ENCODE assay signal across 13 cellular contexts in the genomic region with DNA sequence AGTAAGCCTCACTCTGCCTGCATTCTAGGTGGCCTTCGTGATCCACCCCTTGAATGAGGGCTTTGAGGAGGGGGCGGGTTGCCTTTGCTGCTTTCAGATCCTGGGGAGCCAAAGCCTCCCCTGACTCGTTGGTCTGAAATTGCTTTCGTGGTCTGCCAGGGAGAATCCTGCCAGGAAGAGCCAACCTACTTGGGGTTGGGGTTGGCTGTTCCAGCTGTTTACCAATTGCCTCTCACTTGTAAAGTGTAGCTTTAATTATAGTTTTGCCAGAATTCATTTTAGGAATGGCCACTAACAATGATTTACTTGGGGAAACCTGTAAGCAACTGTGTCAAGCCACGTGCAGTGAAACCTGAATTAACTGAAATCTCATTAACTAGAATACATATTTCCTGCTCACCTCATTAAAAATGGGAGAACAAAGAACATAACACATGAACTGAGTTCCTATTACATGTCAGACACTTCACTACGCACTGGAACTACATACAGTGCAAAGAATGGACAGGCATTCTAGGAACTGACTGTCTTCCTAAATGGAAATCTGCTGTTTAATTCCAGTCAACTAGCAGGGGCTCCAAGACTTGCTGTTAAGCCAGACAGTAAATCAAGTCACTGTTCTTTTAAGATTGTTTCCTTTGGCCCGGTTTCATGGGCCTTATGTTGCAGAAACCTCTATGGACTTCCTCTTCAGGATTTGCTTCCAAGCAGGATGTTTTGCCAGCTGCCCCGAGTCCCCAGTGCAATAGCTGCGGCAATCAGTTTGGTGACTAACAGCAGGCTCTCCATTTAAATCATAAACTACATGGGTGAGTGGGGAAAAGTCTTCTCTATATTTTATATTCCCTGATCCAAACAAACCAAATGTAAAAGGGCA. TPM values are rescaled to one million over a fixed set of nuclear protein-coding genes. Genes with fewer than 3 reads are reported as not detected.
A peak's percentile ranks its signal among the peaks of the same experiment; 100 is the strongest.
DNase-seq lines count a peak whose midpoint lies in the region; ATAC-seq and TF ChIP-seq lines count a peak whose summit lies in the region.
"Had no signal": no experiment of that assay in that cellular context is flagged by ENCODE, and none has a peak within 500 bp of the region (broad histone marks: within the 10 kb centered on the region; RNA-seq: fewer than 3 reads in every experiment).

No MANE protein-coding gene starts in this region.

- H3K9me3 Mint-ChIP-seq in endothelial cell (ENCODE audit: unreplicated experiment) (no peaks in the 10 kb centered on the region), nephron (no peaks in the 10 kb centered on the region)
- H3K9me3 Mint-ChIP-seq: T-helper 1 cell treated with Interleukin-12 subunit alpha and Interleukin-12 subunit beta and Interleukin-4 antibody, amounts not matched to agents 30 μg/mL and 1 μg/mL, for 36 hours had no signal

- H3K4me3 ChIP-seq in LNCaP clone FGC (ENCODE audit: low read depth, low read length) = no peak overlapping the region
- H3K4me3 ChIP-seq: suprapubic skin had no signal

- peaks cover 6% of the 10 kb centered on the region for H3K27me3 Mint-ChIP-seq in endothelial cell (ENCODE audit: unreplicated experiment)
- no peaks in the 10 kb centered on the region for H3K27me3 Mint-ChIP-seq in nephron (ENCODE audit: low read depth)

- POLR2A ChIA-PET in GM10248 (lab: Yijun Ruan, JAX) = interaction anchor here (1.0 kb wide), 1 partner anchor 169 kb away, joined by 4 read pairs; a partner anchor contains a TSS

- TF ChIP-seq CTCF in LNCaP clone FGC (IDR thresholded peaks at IDR 0.05; ENCODE audit: control insufficient read depth, extremely low read depth, insufficient read depth) (no peak), endothelial cell (IDR thresholded peaks at IDR 0.05; ENCODE audit: unreplicated experiment) (no peak), nephron (IDR thresholded peaks at IDR 0.05; ENCODE audit: unreplicated experiment in 3 of 3) (no peak), GM10248 (IDR thresholded peaks at IDR 0.05; ENCODE audit: control extremely low read depth, extremely low read depth, low read depth, missing control alignments) (no peak)

- CTCF ChIA-PET in GM10248 (lab: Yijun Ruan, JAX) = interaction anchor here (0.9 kb wide), 1 partner anchor 107 kb away, joined by 4 read pairs; no protein-coding TSS in a partner anchor

- ATAC-seq in GM21825 (IDR thresholded peaks at IDR 0.05; ENCODE audit: unreplicated experiment) = no peak
- no peak for ATAC-seq in HG02763 (IDR thresholded peaks at IDR 0.05; ENCODE audit: unreplicated experiment)

- H3K36me3 Mint-ChIP-seq in endothelial cell (ENCODE audit: low read depth, unreplicated experiment) (peaks cover 3% of the 10 kb centered on the region), nephron (ENCODE audit: low read depth) (peaks cover 25% of the 10 kb centered on the region)

- H3K4me3 Mint-ChIP-seq in endothelial cell (ENCODE audit: unreplicated experiment) = no peak overlapping the region
- H3K4me3 Mint-ChIP-seq in nephron = no peak overlapping the region
- H3K4me3 Mint-ChIP-seq: T-helper 1 cell treated with Interleukin-12 subunit alpha and Interleukin-12 subunit beta and Interleukin-4 antibody, amounts not matched to agents 30 μg/mL and 1 μg/mL, for 36 hours had no signal

- peak overlapping the region; percentile 72 for H3K27ac Mint-ChIP-seq in endothelial cell (ENCODE audit: unreplicated experiment)
- peak overlapping the region; percentile 94 to 95 (median 94) for H3K27ac Mint-ChIP-seq in nephron
- H3K27ac Mint-ChIP-seq: T-helper 1 cell treated with Interleukin-12 subunit alpha and Interleukin-12 subunit beta and Interleukin-4 antibody, amounts not matched to agents 30 μg/mL and 1 μg/mL, for 36 hours had no signal

- H3K4me1 Mint-ChIP-seq in endothelial cell (ENCODE audit: unreplicated experiment) (peaks cover 8% of the 10 kb centered on the region), nephron (peaks cover 13% of the 10 kb centered on the region)

- DNase-seq in ELR (ENCODE audit: low read depth) = peak; percentile 2
- DNase-seq in LNCaP clone FGC (ENCODE audit: low read depth) = peak; percentile 72
- DNase-seq in endothelial cell (ENCODE audit: low spot score) = no peak
- DNase-seq in AML-193 (lab: John Stamatoyannopoulos, UW) = no peak
- no peak for DNase-seq in GM10248 (ENCODE audit: extremely low spot score)
- DNase-seq: activated CD8-positive, alpha-beta memory T cell treated with anti-CD3 and anti-CD28 coated beads, Interleukin-2, amount 50 U/mL, for 48 hours; caudate nucleus; NCI-H748 treated with DMSO at 0.1 percent for 48 hours had no signal

RNA-seq across cellular contexts. Expression of a gene that starts 16.4 kb away (rescaled TPM):
- total RNA-seq in endothelial cell (ENCODE audit: unreplicated experiment) = 8.4 TPM

RNA-seq across cellular contexts. Expression of a gene that starts 48.2 kb away (rescaled TPM):
- total RNA-seq in endothelial cell (ENCODE audit: unreplicated experiment) = 55.9 TPM

RNA-seq across cellular contexts. Expression of a gene that starts 57.4 kb away (rescaled TPM):
- total RNA-seq in endothelial cell (ENCODE audit: unreplicated experiment) = 24.2 TPM

Comparison
In these comparisons a context has a peak if more than half of its experiments do, and no peak if none do; other contexts are left out.
1. DNase-seq: peak in ELR (single experiment) and LNCaP clone FGC (single experiment); none in endothelial cell (single experiment), AML-193 (0 of 2) and GM10248 (single experiment).